Comparison of ENCODE assay signal across 8 cellular contexts in the genomic region with DNA sequence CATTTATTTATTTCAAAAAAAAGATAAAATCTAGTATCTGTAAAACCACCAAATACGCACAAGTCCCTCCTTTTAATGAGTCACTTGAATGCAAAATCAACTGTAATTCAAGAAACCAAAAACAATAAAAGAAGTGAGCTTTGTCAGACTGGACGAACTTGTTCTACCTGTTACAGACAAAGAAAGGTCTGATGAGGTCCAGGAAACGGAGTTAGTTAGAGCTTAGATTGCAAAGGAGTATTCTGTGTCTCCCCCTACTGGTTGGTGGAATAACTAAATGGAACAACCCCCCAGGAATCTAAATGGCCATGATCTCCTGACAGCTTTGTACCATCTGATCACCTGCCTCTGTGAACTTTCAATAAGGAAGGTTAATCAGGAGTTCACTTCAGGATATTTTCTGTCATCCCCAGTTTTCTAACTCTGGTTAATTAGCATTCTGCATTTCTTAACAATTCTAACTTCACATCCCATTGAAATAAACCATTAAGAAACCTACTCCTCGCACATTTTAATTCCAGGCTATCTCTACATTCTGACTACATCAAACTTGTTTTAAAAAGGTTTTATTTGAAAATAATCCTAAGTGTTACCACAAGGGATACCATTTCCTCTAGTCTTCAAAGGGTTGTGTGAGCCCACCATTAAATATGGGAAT.
DNase-seq lines count a peak whose midpoint lies in the region; ATAC-seq and TF ChIP-seq lines count a peak whose summit lies in the region.

No MANE protein-coding gene starts in this region.

- peaks cover 0 to 1% (median 0%) of the 10 kb centered on the region in 7 donors for H3K9me3 Mint-ChIP-seq in CD14-positive monocyte

- H3K4me3 Mint-ChIP-seq in CD14-positive monocyte = no peak overlapping the region

- H3K36me3 Mint-ChIP-seq in CD14-positive monocyte = no peaks in the 10 kb centered on the region

- H3K27me3 Mint-ChIP-seq in CD14-positive monocyte (ENCODE audit: low read depth in 3 of 3) = peaks cover 0 to 1% (median 1%) of the 10 kb centered on the region in 3 donors

- H3K9ac ChIP-seq in trophoblast cell (ENCODE audit: low read length) = no peak overlapping the region

- H3K79me1 ChIP-seq in trophoblast cell (ENCODE audit: low read length) = no peaks in the 10 kb centered on the region

- DNase-seq in CD14-positive monocyte (ENCODE audit: low spot score) (no peak), GM13976 (ENCODE audit: low spot score) (peak; percentile 8), NCI-H1105 treated with DMSO at 0.1 percent for 48 hours (lab: John Stamatoyannopoulos, UW) (peak; percentile 77), T follicular helper cell (ENCODE audit: low read depth) (peak; percentile 2), esophagus squamous epithelium (lab: John Stamatoyannopoulos, UW) (no peak), trophoblast cell (peak; percentile 61 to 87), dermis blood vessel endothelial cell (no peak)

- H3K79me2 ChIP-seq in trophoblast cell (ENCODE audit: control insufficient read depth, insufficient read depth, low read length, poor library complexity) = no peaks in the 10 kb centered on the region

- no peak overlapping the region for H2AFZ ChIP-seq in trophoblast cell (ENCODE audit: insufficient read depth, low read length, poor library complexity)

- no peak overlapping the region for H2BK120ac ChIP-seq in trophoblast cell (ENCODE audit: insufficient read depth, low read length, poor library complexity)

- no peak overlapping the region for H4K8ac ChIP-seq in trophoblast cell (ENCODE audit: low read depth, low read length)

- no peak for TF ChIP-seq POLR2A in esophagus squamous epithelium (IDR thresholded peaks at IDR 0.05)

- ATAC-seq in HG02798 (IDR thresholded peaks at IDR 0.05; ENCODE audit: poor library complexity, unreplicated experiment) = peak; percentile 90

- H3K27me3 ChIP-seq in esophagus squamous epithelium = no peaks in the 10 kb centered on the region
- H3K27me3 ChIP-seq in trophoblast cell (ENCODE audit: insufficient read depth, low read length) = no peaks in the 10 kb centered on the region

- H2BK5ac ChIP-seq in trophoblast cell (ENCODE audit: low read depth, low read length, poor library complexity) = no peak overlapping the region

- H3K27ac ChIP-seq in esophagus squamous epithelium = no peak overlapping the region
- H3K27ac ChIP-seq in trophoblast cell (ENCODE audit: low read depth, low read length) = no peak overlapping the region

- H4K12ac ChIP-seq in trophoblast cell (ENCODE audit: low read depth, low read length) = no peak overlapping the region

- in situ Hi-C loops in GM13976 (cut with MboI; ENCODE audit: low sequenced_read_pairs, unreplicated experiment) = loop anchor here (10.0 kb wide), 1 partner anchor 203 kb away; no protein-coding TSS in a partner anchor

- no peak overlapping the region for H3K4ac ChIP-seq in trophoblast cell (ENCODE audit: low read depth, low read length)

- H3K4me1 ChIP-seq in esophagus squamous epithelium (peaks cover 0 to 8% (median 0%) of the 10 kb centered on the region in 3 donors), trophoblast cell (ENCODE audit: control insufficient read depth in 1 of 2, insufficient read depth in 2 of 2, low read length in 2 of 2) (no peaks in the 10 kb centered on the region)

- no peak overlapping the region for H3K4me3 ChIP-seq in esophagus squamous epithelium
- H3K4me3 ChIP-seq in trophoblast cell (ENCODE audit: low read depth, low read length) = no peak overlapping the region

- H3K9me3 ChIP-seq in esophagus squamous epithelium (no peaks in the 10 kb centered on the region), trophoblast cell (ENCODE audit: insufficient read depth, low read depth, low read length) (no peaks in the 10 kb centered on the region)

- no peak overlapping the region for H3K23ac ChIP-seq in trophoblast cell (ENCODE audit: low read length)

- H3K18ac ChIP-seq in trophoblast cell (ENCODE audit: low read length) = no peak overlapping the region

- H2AK5ac ChIP-seq in trophoblast cell (ENCODE audit: low read length) = no peak overlapping the region

- no peak overlapping the region for H2BK12ac ChIP-seq in trophoblast cell (ENCODE audit: low read length)

- WGBS in esophagus squamous epithelium, 2 donors = 24 to 35% methylated on average over 4 of the region's 4 CpGs
- WGBS in trophoblast cell (ENCODE audit: extremely low coverage, insufficient coverage, insufficient read length) = no CpG with 5 or more reads among the region's 4 CpGs

- no peak overlapping the region for H3K4me2 ChIP-seq in trophoblast cell (ENCODE audit: low read length)

- intact Hi-C loops in CD14-positive monocyte (cut with micrococcal nuclease) (loop anchor here in 1 of 2 donors (5.0 to 10.0 kb wide), 2 partner anchors 196 to 313 kb away; no protein-coding TSS in a partner anchor), esophagus squamous epithelium (cut with DNase I) (no loop called here)

- H3K36me3 ChIP-seq in esophagus squamous epithelium (no peaks in the 10 kb centered on the region), trophoblast cell (ENCODE audit: control insufficient read depth in 1 of 2, insufficient read depth in 2 of 2, low read length in 2 of 2) (no peaks in the 10 kb centered on the region)

- no peak overlapping the region for H4K91ac ChIP-seq in trophoblast cell (ENCODE audit: low read depth, low read length)

- peaks cover 3% of the 10 kb centered on the region for H3K4me1 Mint-ChIP-seq in CD14-positive monocyte

- no peak overlapping the region for H3K14ac ChIP-seq in trophoblast cell (ENCODE audit: low read length)

- TF ChIP-seq CTCF in CD14-positive monocyte (IDR thresholded peaks at IDR 0.05) (peak; percentile 94), GM13976 (IDR thresholded peaks at IDR 0.05; ENCODE audit: borderline replicate concordance, control extremely low read depth, extremely low read depth, insufficient read depth, missing control alignments) (peak; percentile 60), esophagus squamous epithelium (IDR thresholded peaks at IDR 0.05) (peak; percentile 41 to 88 (median 75))

- no peak overlapping the region for H3K27ac Mint-ChIP-seq in CD14-positive monocyte

Comparison
In these comparisons a context has a peak if more than half of its experiments do, and no peak if none do; other contexts are left out.
1. DNase-seq: peak in GM13976 (single experiment), NCI-H1105 treated with DMSO at 0.1 percent for 48 hours (single experiment), T follicular helper cell (single experiment) and trophoblast cell (2 of 2); none in CD14-positive monocyte (single experiment), esophagus squamous epithelium (single experiment) and dermis blood vessel endothelial cell (single experiment).
2. Peak in every context shown above with its lines, with median percentiles within 50 percentile points of each other: CTCF ChIP-seq.